Comparison of ENCODE assay signal across 8 cellular contexts in the genomic region with DNA sequence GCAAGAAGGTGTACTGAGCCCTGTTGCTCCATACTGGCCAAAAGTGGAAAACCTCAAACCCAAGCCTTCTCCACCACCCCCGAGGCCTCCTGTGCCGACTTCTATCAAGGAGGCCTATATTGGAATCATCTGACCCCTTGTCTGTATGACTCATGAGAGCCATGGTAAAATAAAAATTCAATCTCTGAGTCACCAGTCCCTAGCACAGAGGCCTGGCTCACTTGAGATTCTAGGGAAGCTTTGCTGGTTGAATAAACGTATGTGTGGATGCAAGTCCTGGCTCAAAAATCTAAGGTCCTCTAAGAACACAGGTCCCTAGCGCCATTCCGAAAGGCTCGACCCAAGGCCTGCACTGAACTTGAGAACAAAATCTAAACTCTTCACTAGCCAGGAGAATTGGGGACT. TPM values are rescaled to one million over a fixed set of nuclear protein-coding genes. Genes with fewer than 3 reads are reported as not detected.
DNase-seq lines count a peak whose midpoint lies in the region; ATAC-seq and TF ChIP-seq lines count a peak whose summit lies in the region.

No MANE protein-coding gene starts in this region.

- peak overlapping the region in 2 of 4 donors; percentile 18 to 40 for H3K27ac ChIP-seq in body of pancreas

- POLR2A ChIA-PET in AG04449 (lab: Yijun Ruan, JAX), result no interaction called here

- H3K4me3 ChIP-seq in AG04449 (ENCODE audit: low read depth, low read length) (no peak overlapping the region), body of pancreas (no peak overlapping the region), mucosa of descending colon (no peak overlapping the region)

- H3K9me3 ChIP-seq in body of pancreas (no peaks in the 10 kb centered on the region), mucosa of descending colon (no peaks in the 10 kb centered on the region)

- TF ChIP-seq CTCF in AG04449 (IDR thresholded peaks at IDR 0.05; ENCODE audit: insufficient read depth, low read length, missing control alignments) (no peak), body of pancreas (IDR thresholded peaks at IDR 0.05) (no peak), mucosa of descending colon (IDR thresholded peaks at IDR 0.05) (no peak)

- intact Hi-C loops in body of pancreas (cut with DNase I) (no loop called here), mucosa of descending colon (cut with DNase I, micrococcal nuclease) (no loop called here)

- ATAC-seq in body of pancreas, result peak; percentile 33
- ATAC-seq in mucosa of descending colon, result peak; percentile 66
- no peak for ATAC-seq in GM21447 (IDR thresholded peaks at IDR 0.05; ENCODE audit: unreplicated experiment)

- no peak for TF ChIP-seq POLR2A in body of pancreas (IDR thresholded peaks at IDR 0.05)

- H3K27me3 ChIP-seq in body of pancreas, result no peaks in the 10 kb centered on the region

- CTCF ChIA-PET in AG04449 (lab: Yijun Ruan, JAX), result interaction anchor here (1.6 kb wide), 1 partner anchor 19 kb away, joined by 8 read pairs; no protein-coding TSS in a partner anchor

- WGBS in body of pancreas, 2 donors, result 77 to 82% methylated on average over 6 of the region's 6 CpGs

- H3K36me3 ChIP-seq in body of pancreas (replicated peaks in 1 of 2; ENCODE audit: insufficient read depth in 1 of 2, low read depth in 2 of 2), result peaks cover 0 to 7% of the 10 kb centered on the region in 2 donors
- no peaks in the 10 kb centered on the region for H3K36me3 ChIP-seq in mucosa of descending colon (ENCODE audit: low read depth)

- H3K4me1 ChIP-seq in body of pancreas (no peaks in the 10 kb centered on the region), mucosa of descending colon (ENCODE audit: low read depth) (peaks cover 4% of the 10 kb centered on the region)

- DNase-seq in AG04449 (ENCODE audit: low read depth, low spot score), result peak; percentile 40
- peak; percentile 94 for DNase-seq in M059J (ENCODE audit: low read depth)
- DNase-seq in body of pancreas, result no peak
- DNase-seq in mucosa of descending colon, result no peak
- no peak for DNase-seq in stimulated activated naive CD4-positive, alpha-beta T cell (lab: John Stamatoyannopoulos, UW)
- no peak for DNase-seq in HT-29 (ENCODE audit: low spot score)
- DNase-seq in amygdala (lab: John Stamatoyannopoulos, UW), result no peak

RNA-seq across cellular contexts. Expression of gene NSMCE1, which starts 15.0 kb away (rescaled TPM):
- 46.3 and 49.4 TPM in 2 replicates for total RNA-seq in M059J (2014; rRNA removed; shearing (Covaris generic))
- total RNA-seq in body of pancreas, result 10 to 100 TPM; 20.1 to 29.1 TPM
- total RNA-seq in mucosa of descending colon, result 10 to 100 TPM; 39.3 to 50.1 (median 48.9) TPM
- 49.9 and 52.3 TPM in 2 replicates for total RNA-seq in HT-29 (2014; rRNA removed; shearing (Covaris generic))

RNA-seq across cellular contexts. Expression of gene KDM8, which starts 50.2 kb away (rescaled TPM):
- total RNA-seq in M059J (2014; rRNA removed; shearing (Covaris generic)), result 1.6 and 4.7 TPM in 2 replicates
- total RNA-seq in body of pancreas (10 to 100 TPM in 1 of 2 donors, 1 to 10 TPM in 1; 6.0 to 18.5 TPM), mucosa of descending colon (10 to 100 TPM in 1 of 3 donors, 1 to 10 TPM in 2; 8.7 to 12.9 (median 8.9) TPM)
- total RNA-seq in HT-29 (2014; rRNA removed; shearing (Covaris generic)), result 3.9 and 6.0 TPM in 2 replicates

Comparison
In these comparisons a context has a peak if more than half of its experiments do, and no peak if none do; other contexts are left out.
1. DNase-seq: peak in AG04449 (single experiment) and M059J (single experiment); none in body of pancreas (0 of 4), mucosa of descending colon (0 of 3), stimulated activated naive CD4-positive, alpha-beta T cell (0 of 6), HT-29 (single experiment) and amygdala (0 of 56).